In genomic region chr5:134468921-134469400, GRCh38 we compare ENCODE assay signal across 15 cellular contexts.
"Had no signal": no experiment of that assay in that cellular context is flagged by ENCODE, and none has a peak within 500 bp of the region (broad histone marks: within the 10 kb centered on the region; RNA-seq: fewer than 3 reads in every experiment).

No MANE protein-coding gene starts in this region.

- H3K27ac Mint-ChIP-seq: activated naive CD8-positive, alpha-beta T cell treated with anti-CD3 and anti-CD28 coated beads, Interleukin-2, amount 50 U/mL, for 24 hours; activated T-helper 1 cell treated with anti-CD3 and anti-CD28 coated beads, Interleukin-12 subunit alpha, Interleukin-12 subunit beta, Interleukin-2, Interleukin-4 antibody, amounts not matched to agents 30 ng/mL and 10 ng/mL and 1 ng/mL, durations not matched to agents 14 hours and 24 hours and 36 hours; natural killer cell treated with Interleukin-12 subunit alpha and Interleukin-12 subunit beta and Interleukin-15 and Interleukin-18, amount 100 ng/mL, for 72 hours; WTC11 had no signal

- ATAC-seq: activated naive CD8-positive, alpha-beta T cell treated with anti-CD3 and anti-CD28 coated beads, Interleukin-2, amount 50 U/mL, for 24 hours; left ventricle myocardium superior; natural killer cell treated with Interleukin-12 subunit alpha and Interleukin-12 subunit beta and Interleukin-15 and Interleukin-18, amount 100 ng/mL, for 72 hours; WTC11 had no signal

- H3K27ac ChIP-seq: breast epithelium, transverse colon had no signal

- H3K4me3 Mint-ChIP-seq: activated CD4-positive, alpha-beta T cell treated with anti-CD3 and anti-CD28 coated beads, Interleukin-2, amount 10 ng/mL, durations not matched to agents 7 days and 5 days; activated naive CD8-positive, alpha-beta T cell treated with anti-CD3 and anti-CD28 coated beads, Interleukin-2, amount 50 U/mL, for 24 hours; activated T-helper 1 cell treated with anti-CD3 and anti-CD28 coated beads, Interleukin-12 subunit alpha, Interleukin-12 subunit beta, Interleukin-2, Interleukin-4 antibody, amounts not matched to agents 30 ng/mL and 10 ng/mL and 1 ng/mL, durations not matched to agents 14 hours and 24 hours and 36 hours; natural killer cell treated with Interleukin-12 subunit alpha and Interleukin-12 subunit beta and Interleukin-15 and Interleukin-18, amount 100 ng/mL, for 72 hours; WTC11 had no signal

- H3K27me3 Mint-ChIP-seq: activated naive CD8-positive, alpha-beta T cell treated with anti-CD3 and anti-CD28 coated beads, Interleukin-2, amount 50 U/mL, for 24 hours; natural killer cell treated with Interleukin-12 subunit alpha and Interleukin-12 subunit beta and Interleukin-15 and Interleukin-18, amount 100 ng/mL, for 72 hours had no signal

- DNase-seq: activated CD4-positive, alpha-beta T cell treated with anti-CD3 and anti-CD28 coated beads, Interleukin-2, amount 10 ng/mL, durations not matched to agents 7 days and 5 days; activated naive CD4-positive, alpha-beta T cell treated with Interleukin-2 at 50 U/mL for 16 hours; activated naive CD8-positive, alpha-beta T cell treated with anti-CD3 and anti-CD28 coated beads, Interleukin-2, amount 50 U/mL, for 24 hours; left ventricle myocardium superior; mesendoderm; occipital lobe; stimulated activated CD4-positive, alpha-beta T cell treated with anti-CD3 and anti-CD28 coated beads, Interleukin-4, amount 100 ng/mL, for 24 hours; stimulated activated naive CD4-positive, alpha-beta T cell; transverse colon had no signal

- H3K27me3 ChIP-seq: ascending aorta, breast epithelium, transverse colon, vagina had no signal

- H3K9me3 Mint-ChIP-seq: natural killer cell treated with Interleukin-12 subunit alpha and Interleukin-12 subunit beta and Interleukin-15 and Interleukin-18, amount 100 ng/mL, for 72 hours had no signal

- H3K9me3 ChIP-seq: ascending aorta, breast epithelium, transverse colon, vagina had no signal

- H3K36me3 Mint-ChIP-seq: natural killer cell treated with Interleukin-12 subunit alpha and Interleukin-12 subunit beta and Interleukin-15 and Interleukin-18, amount 100 ng/mL, for 72 hours had no signal

- H3K4me3 ChIP-seq: ascending aorta, breast epithelium, transverse colon, vagina had no signal

- H3K36me3 ChIP-seq: ascending aorta, breast epithelium, transverse colon, vagina had no signal
